In genomic region chr18:49491857-49492693, GRCh38 we compare ENCODE assay signal across 8 cellular contexts. TPM values are rescaled to one million over a fixed set of nuclear protein-coding genes. Genes with fewer than 3 reads are reported as not detected.
A peak's percentile ranks its signal among the peaks of the same experiment; 100 is the strongest.
DNase-seq lines count a peak whose midpoint lies in the region; ATAC-seq and TF ChIP-seq lines count a peak whose summit lies in the region.

RPL17 (minus strand) TSS chr18:49492465.

- H3K27ac Mint-ChIP-seq in T-helper 17 cell = peak within 1 kb of the TSS; percentile 98

- no peak for TF ChIP-seq CTCF in GM12865 (IDR thresholded peaks at IDR 0.05; ENCODE audit: insufficient read depth, low read depth, low read length, missing control alignments)
- peak in 2 of 4 experiments; percentile 11 to 24 for TF ChIP-seq CTCF in prostate gland (IDR thresholded peaks at IDR 0.05)

- WGBS in prostate gland = under 1% methylated on average over 53 of the region's 53 CpGs
- WGBS in urinary bladder = under 1% methylated on average over 53 of the region's 53 CpGs

- DNase-seq in GM12865 (ENCODE audit: low read depth) (peak; percentile 99), NCI-H1694 treated with DMSO at 0.1 percent for 48 hours (lab: John Stamatoyannopoulos, UW) (peak; percentile 96), T-helper 17 cell (peak; percentile 52 to 72 (median 72)), amygdala (lab: John Stamatoyannopoulos, UW) (peak; percentile 12 to 92 (median 73)), left ventricle myocardium superior (peak; percentile 73), prostate gland (ENCODE audit: low spot score) (peak; percentile 94)

- H3K27me3 Mint-ChIP-seq in T-helper 17 cell = peaks cover 6% of the 10 kb centered on the region

- peaks cover 40% of the 10 kb centered on the region for H3K4me1 Mint-ChIP-seq in T-helper 17 cell

- no peaks in the 10 kb centered on the region for H3K27me3 ChIP-seq in prostate gland (replicated peaks; ENCODE audit: insufficient read depth)

- peak; percentile 82 for ATAC-seq in HG02798 (IDR thresholded peaks at IDR 0.05; ENCODE audit: poor library complexity, unreplicated experiment)
- peak; percentile 85 for ATAC-seq in T-helper 17 cell
- peak; percentile 90 for ATAC-seq in left ventricle myocardium superior

- no peaks in the 10 kb centered on the region for H3K9me3 ChIP-seq in T-helper 17 cell (ENCODE audit: control insufficient read depth, low read length, poor library complexity, severe bottlenecking)
- no peaks in the 10 kb centered on the region for H3K9me3 ChIP-seq in prostate gland

- peaks cover 4% of the 10 kb centered on the region for H3K4me1 ChIP-seq in prostate gland (replicated peaks)
- no peaks in the 10 kb centered on the region for H3K4me1 ChIP-seq in urinary bladder (ENCODE audit: insufficient read depth)

- H3K27ac ChIP-seq in prostate gland (peak within 1 kb of the TSS; percentile 88), urinary bladder (ENCODE audit: low read depth) (peak within 1 kb of the TSS; percentile 96)

- intact Hi-C loops in left ventricle myocardium superior (cut with micrococcal nuclease) = no loop called here
- intact Hi-C loops in prostate gland (cut with DNase I) = loop anchor here (10.0 kb wide), 1 partner anchor 793 kb away; the partner anchor contains the start of genes CXXC1 and MBD1

- H3K4me3 ChIP-seq in GM12865 (ENCODE audit: low read depth, low read length) (peak within 1 kb of the TSS; percentile 80), prostate gland (peak within 1 kb of the TSS; percentile 76 to 95), urinary bladder (ENCODE audit: low read depth, low read length) (peak within 1 kb of the TSS; percentile 88)

- no peaks in the 10 kb centered on the region for H3K36me3 ChIP-seq in prostate gland
- H3K36me3 ChIP-seq in urinary bladder (ENCODE audit: insufficient read depth) = no peaks in the 10 kb centered on the region

- TF ChIP-seq POLR2A in prostate gland (IDR thresholded peaks at IDR 0.05) = peak; percentile 93

- H3K4me3 Mint-ChIP-seq in T-helper 17 cell = peak within 1 kb of the TSS; percentile 97

- peaks cover 8% of the 10 kb centered on the region for H3K36me3 Mint-ChIP-seq in T-helper 17 cell (ENCODE audit: low read depth)

RNA-seq across cellular contexts. Expression of gene RPL17, which starts in this region (rescaled TPM):
- total RNA-seq in T-helper 17 cell (1,000 to 10,000 TPM; 2,529 to 2,560 TPM), left ventricle myocardium superior (739 TPM), prostate gland (1,000 to 10,000 TPM in 1 of 2 donors, 100 to 1,000 TPM in 1; 950 to 1,861 TPM), urinary bladder (2,585 TPM)
- polyA plus RNA-seq in urinary bladder = 2,746 TPM

Comparison
In these comparisons a context has a peak if more than half of its experiments do, and no peak if none do; other contexts are left out.
1. Peak in every context shown above with its lines: DNase-seq, ATAC-seq, H3K4me3 ChIP-seq and H3K27ac ChIP-seq.